ENCODE assay signal across 21 cellular contexts in the genomic region with DNA sequence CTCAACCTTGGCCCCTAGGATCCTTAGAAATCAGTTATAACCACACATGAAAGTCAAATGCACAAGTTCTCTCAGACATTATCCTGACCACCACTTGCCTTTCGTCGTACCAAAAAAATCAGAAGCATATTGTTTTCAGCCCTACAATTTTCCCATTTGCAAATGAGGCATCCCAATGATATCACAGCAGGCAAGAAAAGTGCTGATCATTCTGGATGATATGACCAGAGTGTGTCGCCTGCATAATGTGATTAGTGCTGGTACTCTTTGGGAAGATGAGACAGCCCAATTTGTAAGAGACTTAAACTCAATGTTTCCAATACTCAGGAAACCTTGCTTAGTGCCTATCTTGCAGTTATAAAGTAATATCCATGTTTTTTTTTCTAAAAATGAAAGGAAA.
DNase-seq lines count a peak whose midpoint lies in the region; ATAC-seq, FAIRE-seq and TF ChIP-seq lines count a peak whose summit lies in the region.
"Had no signal": no experiment of that assay in that cellular context is flagged by ENCODE, and none has a peak within 500 bp of the region (broad histone marks: within the 10 kb centered on the region; RNA-seq: fewer than 3 reads in every experiment).

No MANE protein-coding gene starts in this region.

- peak; percentile 77 for FAIRE-seq in K562 (lab: Jason Lieb, UNC)
- FAIRE-seq: A204.1, D721Med, GM12878, H54 had no signal

- H4K20me1 ChIP-seq in SK-N-SH (ENCODE audit: insufficient read depth) (no peaks in the 10 kb centered on the region), K562 (replicated peaks; ENCODE audit: control insufficient read depth, insufficient read depth, low read length) (no peaks in the 10 kb centered on the region)
- H4K20me1 ChIP-seq: BLaER1 treated with 17β-estradiol and CSF1 and Interleukin-3, amounts not matched to agents 10 nM and 100 nM had no signal

- TF ChIP-seq RAD21 in SK-N-SH (IDR thresholded peaks at IDR 0.05; ENCODE audit: low read length) (peak; percentile 37), K562 (CRISPR knock-in tag; conservative IDR thresholded peaks at IDR 0.05 in 1 of 2, IDR thresholded peaks at IDR 0.05 in 1 of 2) (0 out of 4 replicates have a peak, but pooled peaks of 1 of the 2 experiments have one; percentile 20)

- H3F3A ChIP-seq in SK-N-SH (replicated peaks; ENCODE audit: insufficient read depth): no peaks in the 10 kb centered on the region

- in situ Hi-C loops in K562 (cut with MboI): no loop called here

- H2AFZ ChIP-seq in SK-N-SH (ENCODE audit: low read depth) (no peak overlapping the region), K562 (ENCODE audit: low read depth, low read length) (no peak overlapping the region)

- peak overlapping the region in 1 of 2 experiments; percentile 93; a peak in 2 of 4 replicates for H3K27ac ChIP-seq in SK-N-SH (ENCODE audit: low read depth in 2 of 2, low read length in 1 of 2)
- H3K27ac ChIP-seq in K562 (ENCODE audit: extremely low read depth, low read depth, low read length): no peak overlapping the region
- H3K27ac ChIP-seq: 22Rv1; BLaER1 treated with 17β-estradiol and CSF1 and Interleukin-3, amounts not matched to agents 10 nM and 100 nM had no signal

- DNase-seq in NCI-H82 (lab: John Stamatoyannopoulos, UW): peak; percentile 50
- no peak for DNase-seq in NCI-H82 treated with DMSO at 0.1 percent for 48 hours (lab: John Stamatoyannopoulos, UW; ENCODE audit: unreplicated experiment)
- peak; percentile 60 for DNase-seq in SK-N-SH
- DNase-seq in K562 (ENCODE audit: extremely low read depth in 1 of 4, low spot score in 3 of 4): peak in 2 of 4 experiments; percentile 48 to 66
- no peak for DNase-seq in cerebellar nuclear complex (lab: John Stamatoyannopoulos, UW)
- DNase-seq: CD4-positive, alpha-beta T cell; CD8-positive, alpha-beta memory T cell; DMS 273 treated with DMSO at 0.1 percent for 48 hours; DMS79; EL; GDM1; GOT3; HFFc6 had no signal

- no peaks in the 10 kb centered on the region for H3K36me3 ChIP-seq in SK-N-SH (replicated peaks in 1 of 2; ENCODE audit: control insufficient read depth in 1 of 2, insufficient read depth in 2 of 2, low read length in 1 of 2)
- no peaks in the 10 kb centered on the region for H3K36me3 ChIP-seq in K562 (ENCODE audit: control insufficient read depth, insufficient read depth, low read length)
- H3K36me3 ChIP-seq: BLaER1 treated with 17β-estradiol and CSF1 and Interleukin-3, amounts not matched to agents 10 nM and 100 nM; HAP-1 had no signal

- no peaks in the 10 kb centered on the region for H3K9me2 ChIP-seq in SK-N-SH

- H3K4me1 ChIP-seq in SK-N-SH (ENCODE audit: control insufficient read depth in 1 of 2, insufficient read depth in 2 of 2, low read depth in 1 of 2, low read length in 1 of 2): peaks cover 0 to 27% of the 10 kb centered on the region in 2 experiments; a peak in 2 of 4 replicates
- peaks cover 5 to 17% of the 10 kb centered on the region in 2 experiments; a peak in 3 of 5 replicates for H3K4me1 ChIP-seq in K562 (replicated peaks in 1 of 2; ENCODE audit: control insufficient read depth in 2 of 2, insufficient read depth in 2 of 2, low read length in 2 of 2)
- H3K4me1 ChIP-seq: HAP-1 had no signal

- no peak overlapping the region for H3K9ac ChIP-seq in SK-N-SH
- H3K9ac ChIP-seq in K562 (ENCODE audit: insufficient read depth in 1 of 2, low read depth in 2 of 2, low read length in 2 of 2): no peak overlapping the region
- H3K9ac ChIP-seq: BLaER1 treated with 17β-estradiol and CSF1 and Interleukin-3, amounts not matched to agents 10 nM and 100 nM had no signal

- CTCF ChIA-PET in SK-N-SH (lab: Yijun Ruan, JAX): interaction anchor here (1.0 to 1.3 kb wide), 2 partner anchors 13 to 143 kb away, joined by 3 to 4 read pairs; no protein-coding TSS in a partner anchor
- CTCF ChIA-PET in K562 (lab: Yijun Ruan, JAX; ENCODE audit: low intra/inter-chr PET ratio): no interaction called here

- 6% methylated on average over 3 of the region's 3 CpGs for WGBS in SK-N-SH (ENCODE audit: low lambda C conversion rate)
- 0% methylated on average over 3 of the region's 3 CpGs for WGBS in K562 (ENCODE audit: insufficient coverage, low coverage, missing lambda C conversion rate)

- no peak for TF ChIP-seq POLR2A in K562 (conservative IDR thresholded peaks at IDR 0.05)

- no peaks in the 10 kb centered on the region for H3K9me1 ChIP-seq in K562 (ENCODE audit: control insufficient read depth, insufficient read depth, low read length)

- BruUV-seq in K562 (replicated peaks; lab: Mats Ljungman, UMichigan): no TSS peak

- no peak overlapping the region for H3K4me2 ChIP-seq in SK-N-SH
- H3K4me2 ChIP-seq in K562 (ENCODE audit: insufficient read depth, low read length): peak overlapping the region; percentile 19; the same call in 1 of the 2 replicates

- TF ChIP-seq CTCF in SK-N-SH (IDR thresholded peaks at IDR 0.05) (no peak), K562 (IDR thresholded peaks at IDR 0.05 in 2 of 3, conservative IDR thresholded peaks at IDR 0.05 in 1 of 3; ENCODE audit: insufficient read depth in 2 of 3, low read depth in 1 of 3, low read length in 3 of 3) (no peak)

- H3K4me3 ChIP-seq in SK-N-SH (ENCODE audit: low read depth in 2 of 2, low read length in 1 of 2) (no peak overlapping the region), K562 (no peak overlapping the region)
- H3K4me3 ChIP-seq: BLaER1 treated with 17β-estradiol and CSF1 and Interleukin-3, amounts not matched to agents 10 nM and 100 nM; GM12878; HAP-1 had no signal

- peak in 1 of 2 experiments; percentile 83; a peak in 2 of 4 replicates for TF ChIP-seq EP300 in SK-N-SH (IDR thresholded peaks at IDR 0.05; ENCODE audit: borderline replicate concordance in 1 of 2, low read depth in 1 of 2, low read length in 1 of 2)
- TF ChIP-seq EP300 in K562 (IDR thresholded peaks at IDR 0.05; ENCODE audit: low read length): peak; percentile 20; the same call in 1 of the 2 replicates

- intact Hi-C loops in K562 (cut with micrococcal nuclease): no loop called here

- POLR2A ChIA-PET in SK-N-SH (lab: Yijun Ruan, JAX) (no interaction called here), K562 (lab: Yijun Ruan, JAX) (no interaction called here)

- no peaks in the 10 kb centered on the region for H3K79me2 ChIP-seq in SK-N-SH (ENCODE audit: insufficient read depth)
- H3K79me2 ChIP-seq in K562 (ENCODE audit: control insufficient read depth, insufficient read depth, low read length): no peaks in the 10 kb centered on the region

- H3K27me3 ChIP-seq in SK-N-SH (ENCODE audit: insufficient read depth): no peaks in the 10 kb centered on the region
- H3K27me3 ChIP-seq in K562 (ENCODE audit: control insufficient read depth in 2 of 2, insufficient read depth in 2 of 2, low read length in 2 of 2): no peaks in the 10 kb centered on the region
- H3K27me3 ChIP-seq: BLaER1 treated with 17β-estradiol and CSF1 and Interleukin-3, amounts not matched to agents 10 nM and 100 nM had no signal

- H3K9me3 ChIP-seq in SK-N-SH (no peaks in the 10 kb centered on the region), K562 (replicated peaks; ENCODE audit: control insufficient read depth, insufficient read depth, low read depth, low read length) (no peaks in the 10 kb centered on the region)
- H3K9me3 ChIP-seq: BLaER1 treated with 17β-estradiol and CSF1 and Interleukin-3, amounts not matched to agents 10 nM and 100 nM; HAP-1 had no signal

- ATAC-seq in K562 (peak; percentile 83), HG02884 (IDR thresholded peaks at IDR 0.05; ENCODE audit: unreplicated experiment) (no peak)
- ATAC-seq: GM12878 had no signal

TF ChIP-seq in SK-N-SH, 30 proteins besides CTCF, POLR2A, EP300 and RAD21 (continues in another document):
- TF ChIP-seq TEAD4 (IDR thresholded peaks at IDR 0.05; ENCODE audit: borderline replicate concordance, insufficient read depth) (no peak), TAF1 (IDR thresholded peaks at IDR 0.05; ENCODE audit: borderline replicate concordance, low read depth, low read length) (no peak), YY1 (IDR thresholded peaks at IDR 0.05; ENCODE audit: low read depth) (no peak), FOXM1 (IDR thresholded peaks at IDR 0.05; ENCODE audit: low read depth) (no peak)
- TF ChIP-seq, protein P1, sequence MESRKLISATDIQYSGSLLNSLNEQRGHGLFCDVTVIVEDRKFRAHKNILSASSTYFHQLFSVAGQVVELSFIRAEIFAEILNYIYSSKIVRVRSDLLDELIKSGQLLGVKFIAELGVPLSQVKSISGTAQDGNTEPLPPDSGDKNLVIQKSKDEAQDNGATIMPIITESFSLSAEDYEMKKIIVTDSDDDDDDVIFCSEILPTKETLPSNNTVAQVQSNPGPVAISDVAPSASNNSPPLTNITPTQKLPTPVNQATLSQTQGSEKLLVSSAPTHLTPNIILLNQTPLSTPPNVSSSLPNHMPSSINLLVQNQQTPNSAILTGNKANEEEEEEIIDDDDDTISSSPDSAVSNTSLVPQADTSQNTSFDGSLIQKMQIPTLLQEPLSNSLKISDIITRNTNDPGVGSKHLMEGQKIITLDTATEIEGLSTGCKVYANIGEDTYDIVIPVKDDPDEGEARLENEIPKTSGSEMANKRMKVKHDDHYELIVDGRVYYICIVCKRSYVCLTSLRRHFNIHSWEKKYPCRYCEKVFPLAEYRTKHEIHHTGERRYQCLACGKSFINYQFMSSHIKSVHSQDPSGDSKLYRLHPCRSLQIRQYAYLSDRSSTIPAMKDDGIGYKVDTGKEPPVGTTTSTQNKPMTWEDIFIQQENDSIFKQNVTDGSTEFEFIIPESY (IDR thresholded peaks at IDR 0.05; ENCODE audit: borderline replicate concordance, low read depth): no peak

TF ChIP-seq in K562, 482 proteins besides CTCF, POLR2A, EP300 and RAD21 (continues in another document):
- TF ChIP-seq ZFP1 (CRISPR knock-in tag; IDR thresholded peaks at IDR 0.05) (peak; percentile 70; the same call in 1 of the 2 replicates), ETS2 (tag; IDR thresholded peaks at IDR 0.05; ENCODE audit: borderline replicate concordance, poor library complexity, severe bottlenecking) (no peak), GATAD2A (IDR thresholded peaks at IDR 0.05) (no peak), FOS (IDR thresholded peaks at IDR 0.05; ENCODE audit: extremely low read depth, insufficient read length) (no peak), SRF (CRISPR knock-in tag; IDR thresholded peaks at IDR 0.05) (no peak), KDM1A (IDR thresholded peaks at IDR 0.05) (peak; percentile 61 to 64; a peak in 3 of 4 replicates), FOXK1 (CRISPR knock-in tag; IDR thresholded peaks at IDR 0.05; ENCODE audit: borderline replicate concordance) (no peak), MAZ (CRISPR knock-in tag; conservative IDR thresholded peaks at IDR 0.05 in 1 of 2, IDR thresholded peaks at IDR 0.05 in 1 of 2) (no peak)
- TF ChIP-seq, protein P2, sequence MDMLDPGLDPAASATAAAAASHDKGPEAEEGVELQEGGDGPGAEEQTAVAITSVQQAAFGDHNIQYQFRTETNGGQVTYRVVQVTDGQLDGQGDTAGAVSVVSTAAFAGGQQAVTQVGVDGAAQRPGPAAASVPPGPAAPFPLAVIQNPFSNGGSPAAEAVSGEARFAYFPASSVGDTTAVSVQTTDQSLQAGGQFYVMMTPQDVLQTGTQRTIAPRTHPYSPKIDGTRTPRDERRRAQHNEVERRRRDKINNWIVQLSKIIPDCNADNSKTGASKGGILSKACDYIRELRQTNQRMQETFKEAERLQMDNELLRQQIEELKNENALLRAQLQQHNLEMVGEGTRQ (CRISPR knock-in tag; IDR thresholded peaks at IDR 0.05): no peak

Comparison
In these comparisons a context has a peak if more than half of its experiments do, and no peak if none do; other contexts are left out.
1. DNase-seq: peak in NCI-H82 (single experiment) and SK-N-SH (single experiment); none in NCI-H82 treated with DMSO at 0.1 percent for 48 hours (single experiment) and cerebellar nuclear complex (0 of 2).